In genomic region chr1:113140588-113141446, GRCh38 we compare ENCODE assay signal across 8 cellular contexts.
DNase-seq lines count a peak whose midpoint lies in the region; ATAC-seq lines count a peak whose summit lies in the region.

No MANE protein-coding gene starts in this region.

- ATAC-seq in GM18502 (IDR thresholded peaks at IDR 0.05; ENCODE audit: poor library complexity, unreplicated experiment) (peak; percentile 83), HG03039 (IDR thresholded peaks at IDR 0.05; ENCODE audit: unreplicated experiment) (peak; percentile 60), left colon (peak; percentile 91)

- H2AFZ ChIP-seq in ACC112 (ENCODE audit: low read length, unreplicated experiment) = peak overlapping the region; percentile 95

- DNase-seq in NCI-H2227 (lab: John Stamatoyannopoulos, UW; ENCODE audit: unreplicated experiment) (peak; percentile 83), cerebellar cortex (ENCODE audit: low spot score) (peak; percentile 71), left colon (peak; percentile 43 to 74)
- peak; percentile 3 to 19 (median 16) for DNase-seq in activated CD4-positive, CD25-positive, alpha-beta regulatory T cell (lab: John Stamatoyannopoulos, UW)
- peak; percentile 30 for DNase-seq in stimulated activated CD4-positive, alpha-beta T cell treated with anti-CD3 and anti-CD28 coated beads, Interleukin-4, amount 100 ng/mL, for 1 hour

- no peaks in the 10 kb centered on the region for H3K79me2 ChIP-seq in ACC112 (ENCODE audit: control insufficient read depth, insufficient read depth, low read length, unreplicated experiment)

- H3K36me3 ChIP-seq in ACC112 (ENCODE audit: insufficient read depth, low read length) = no peaks in the 10 kb centered on the region

- H3K4me1 ChIP-seq in ACC112 (ENCODE audit: control insufficient read depth, insufficient read depth, low read length, unreplicated experiment) = peaks cover 27% of the 10 kb centered on the region

- intact Hi-C loops in left colon (cut with DNase I, micrococcal nuclease) = loop anchor here in 1 of 2 donors (5.0 to 10.0 kb wide), 2 partner anchors 244 to 536 kb away; no protein-coding TSS in a partner anchor

- peak overlapping the region; percentile 7; the same call in 1 of the 2 replicates for H3K4me3 ChIP-seq in ACC112 (ENCODE audit: low read depth, low read length)

- H3K27me3 ChIP-seq in ACC112 (ENCODE audit: insufficient read depth, low read length) = no peaks in the 10 kb centered on the region

- H3K27ac ChIP-seq in ACC112 (ENCODE audit: low read depth, low read length) = peak overlapping the region; percentile 65

Comparison
In these comparisons a context has a peak if more than half of its experiments do, and no peak if none do; other contexts are left out.
1. Peak in every context shown above with its lines: DNase-seq, ATAC-seq, H3K4me3 ChIP-seq and H3K27ac ChIP-seq.
2. DNase-seq: peak in every context shown above with its lines; median percentile 83 in NCI-H2227; 71 in cerebellar cortex; 58 in left colon; 30 in stimulated activated CD4-positive, alpha-beta T cell treated with anti-CD3 and anti-CD28 coated beads, Interleukin-4, amount 100 ng/mL, for 1 hour; 16 in activated CD4-positive, CD25-positive, alpha-beta regulatory T cell.